Comparison of ENCODE assay signal across 10 cellular contexts in genomic region chr20:62363920-62364851, GRCh38. TPM values are rescaled to one million over a fixed set of nuclear protein-coding genes. Genes with fewer than 3 reads are reported as not detected.
DNase-seq lines count a peak whose midpoint lies in the region; ATAC-seq and TF ChIP-seq lines count a peak whose summit lies in the region.
"Had no signal": no experiment of that assay in that cellular context is flagged by ENCODE, and none has a peak within 500 bp of the region (broad histone marks: within the 10 kb centered on the region; RNA-seq: fewer than 3 reads in every experiment).

No MANE protein-coding gene starts in this region.

- DNase-seq in Right ventricle myocardium superior (peak; percentile 54), mesenteric fat pad (ENCODE audit: low spot score) (no peak), SIG-M5 (lab: John Stamatoyannopoulos, UW) (no peak)
- DNase-seq: activated CD4-positive, alpha-beta T cell treated with anti-CD3 and anti-CD28 coated beads for 1 hour; central memory CD4-positive, alpha-beta T cell had no signal

- H3K36me3 ChIP-seq in BLaER1 (peaks cover 13% of the 10 kb centered on the region; the same call in 1 of the 2 replicates), parathyroid adenoma (ENCODE audit: control insufficient read depth, insufficient read depth, low read length) (no peaks in the 10 kb centered on the region)

- intact Hi-C loops in Right ventricle myocardium superior (cut with DNase I): no loop called here

- H3K4me3 ChIP-seq in BLaER1: no peak overlapping the region
- H3K4me3 ChIP-seq in parathyroid adenoma (ENCODE audit: low read depth, low read length): no peak overlapping the region

- H3K9me3 ChIP-seq in BLaER1: no peaks in the 10 kb centered on the region
- no peaks in the 10 kb centered on the region for H3K9me3 ChIP-seq in parathyroid adenoma (ENCODE audit: control insufficient read depth, low read length)

- H4K20me1 ChIP-seq in BLaER1: peaks cover 66% of the 10 kb centered on the region

- H3K4me2 ChIP-seq in BLaER1: peak overlapping the region; percentile 99
- peak overlapping the region; percentile 96 for H3K4me2 ChIP-seq in parathyroid adenoma (ENCODE audit: low read length)

- H3K4me1 ChIP-seq in BLaER1: peaks cover 85% of the 10 kb centered on the region
- peaks cover 30% of the 10 kb centered on the region for H3K4me1 ChIP-seq in parathyroid adenoma

- H2AFZ ChIP-seq in parathyroid adenoma: no peak overlapping the region

- ATAC-seq in Right ventricle myocardium superior (ENCODE audit: poor library complexity) (no peak), GM21529 (IDR thresholded peaks at IDR 0.05; ENCODE audit: unreplicated experiment) (no peak), HG03108 (IDR thresholded peaks at IDR 0.05; ENCODE audit: unreplicated experiment) (no peak)

- peaks cover 2% of the 10 kb centered on the region for H3K79me2 ChIP-seq in parathyroid adenoma

- H3K9ac ChIP-seq in BLaER1 (0 out of 2 replicates have a peak overlapping the region, but pooled peaks have one; percentile 24), parathyroid adenoma (no peak overlapping the region)

- TF ChIP-seq CTCF in VCaP (conservative IDR thresholded peaks at IDR 0.05): no peak
- no peak for TF ChIP-seq CTCF in parathyroid adenoma (IDR thresholded peaks at IDR 0.05)

- peaks cover 47% of the 10 kb centered on the region for H3K27me3 ChIP-seq in BLaER1
- no peaks in the 10 kb centered on the region for H3K27me3 ChIP-seq in parathyroid adenoma (ENCODE audit: control insufficient read depth, insufficient read depth, low read length)

- H3K27ac ChIP-seq in BLaER1 (no peak overlapping the region), VCaP (peak overlapping the region; percentile 94), parathyroid adenoma (peak overlapping the region; percentile 61)

RNA-seq across cellular contexts. Expression of gene LAMA5, which starts 2.9 kb away (rescaled TPM):
- total RNA-seq in Right ventricle myocardium superior: 79.6 TPM
- 126 TPM for total RNA-seq in mesenteric fat pad

RNA-seq across cellular contexts. Expression of gene RPS21, which starts 22.7 kb away (rescaled TPM):
- total RNA-seq in Right ventricle myocardium superior: 732 TPM
- 856 TPM for total RNA-seq in mesenteric fat pad

RNA-seq across cellular contexts. Expression of gene CABLES2, which starts 42.9 kb away (rescaled TPM):
- total RNA-seq in Right ventricle myocardium superior (15.0 TPM), mesenteric fat pad (2.3 TPM)
